ENCODE assay signal across 12 cellular contexts in genomic region chr11:17985517-17985916, GRCh38. TPM values are rescaled to one million over a fixed set of nuclear protein-coding genes. Genes with fewer than 3 reads are reported as not detected.
A peak's percentile ranks its signal among the peaks of the same experiment; 100 is the strongest.
DNase-seq lines count a peak whose midpoint lies in the region; ATAC-seq and TF ChIP-seq lines count a peak whose summit lies in the region.
"Had no signal": no experiment of that assay in that cellular context is flagged by ENCODE, and none has a peak within 500 bp of the region (broad histone marks: within the 10 kb centered on the region; RNA-seq: fewer than 3 reads in every experiment).

No MANE protein-coding gene starts in this region.

- no peak overlapping the region for H3K27ac Mint-ChIP-seq in activated naive CD8-positive, alpha-beta T cell treated with anti-CD3 and anti-CD28 coated beads for 36 hours
- H3K27ac Mint-ChIP-seq: activated B cell treated with CpG ODN at 0.5 μM for 24 hours had no signal

- 77 to 85% methylated on average over 1 of the region's 1 CpG for WGBS in GM23248 (ENCODE audit: low coverage in 1 of 2, low lambda C conversion rate in 2 of 2, missing lambda C conversion rate in 2 of 2), 2 experiments

- peaks cover 18% of the 10 kb centered on the region for H3K4me1 ChIP-seq in GM23248 (ENCODE audit: insufficient read depth)

- H3F3A ChIP-seq in GM23248 (ENCODE audit: insufficient read depth): peaks cover 29% of the 10 kb centered on the region

- no peaks in the 10 kb centered on the region for H4K20me1 ChIP-seq in GM23248 (ENCODE audit: insufficient read depth)

- no peaks in the 10 kb centered on the region for H3K27me3 Mint-ChIP-seq in activated naive CD8-positive, alpha-beta T cell treated with anti-CD3 and anti-CD28 coated beads for 36 hours
- H3K27me3 Mint-ChIP-seq: activated B cell treated with CpG ODN at 0.5 μM for 24 hours had no signal

- H3K27ac ChIP-seq in GM23248: peak overlapping the region; percentile 73

- no peak overlapping the region for H3K4me3 Mint-ChIP-seq in activated naive CD8-positive, alpha-beta T cell treated with anti-CD3 and anti-CD28 coated beads for 36 hours
- H3K4me3 Mint-ChIP-seq: activated B cell treated with CpG ODN at 0.5 μM for 24 hours had no signal

- in situ Hi-C loops in GM23248 (cut with MboI): no loop called here

- H3K36me3 Mint-ChIP-seq in activated naive CD8-positive, alpha-beta T cell treated with anti-CD3 and anti-CD28 coated beads for 36 hours: peaks cover 28% of the 10 kb centered on the region

- no peaks in the 10 kb centered on the region for H3K9me3 ChIP-seq in GM23248 (ENCODE audit: low read depth)
- H3K9me3 ChIP-seq: Caco-2 had no signal

- no peaks in the 10 kb centered on the region for H3K79me2 ChIP-seq in GM23248 (ENCODE audit: insufficient read depth)

- H3K4me3 ChIP-seq in GM23248: no peak overlapping the region
- H3K4me3 ChIP-seq: K562 had no signal

- no peaks in the 10 kb centered on the region for H3K9me2 ChIP-seq in GM23248 (ENCODE audit: insufficient read depth)

- H3K36me3 ChIP-seq in GM23248 (ENCODE audit: low read depth): no peaks in the 10 kb centered on the region

- H3K4me1 Mint-ChIP-seq in activated naive CD8-positive, alpha-beta T cell treated with anti-CD3 and anti-CD28 coated beads for 36 hours: no peaks in the 10 kb centered on the region
- H3K4me1 Mint-ChIP-seq: activated B cell treated with CpG ODN at 0.5 μM for 24 hours had no signal

- peak overlapping the region; percentile 18 for H3K4me2 ChIP-seq in GM23248 (ENCODE audit: unreplicated experiment)

- H3K9me3 Mint-ChIP-seq in activated naive CD8-positive, alpha-beta T cell treated with anti-CD3 and anti-CD28 coated beads for 36 hours: no peaks in the 10 kb centered on the region
- H3K9me3 Mint-ChIP-seq: activated B cell treated with CpG ODN at 0.5 μM for 24 hours had no signal

- DNase-seq in GM23248 (peak; percentile 55), fibroblast of the conjunctiva (ENCODE audit: low read depth) (peak; percentile 12), sciatic nerve (ENCODE audit: low spot score) (no peak), NCI-H1436 (lab: John Stamatoyannopoulos, UW) (no peak), hippocampal formation (lab: John Stamatoyannopoulos, UW) (no peak)
- no peak for DNase-seq in activated CD4-positive, alpha-beta T cell treated with anti-CD3 and anti-CD28 coated beads, Interleukin-2, amount 50 U/mL, for 1 hour
- no peak for DNase-seq in activated naive CD8-positive, alpha-beta T cell treated with anti-CD3 and anti-CD28 coated beads for 36 hours
- DNase-seq: activated B cell treated with CpG ODN at 0.5 μM for 24 hours, Caco-2, nucleus accumbens had no signal

- peak overlapping the region; percentile 47 for H3K9ac ChIP-seq in GM23248

- ATAC-seq in SK-N-SH treated with all-trans-retinoic acid at 6 μM for 48 hours (peak; percentile 77), sciatic nerve (peak; percentile 56)
- ATAC-seq: K562 had no signal

- intact Hi-C loops in sciatic nerve (cut with DNase I): no loop called here

- H3K27me3 ChIP-seq in GM23248 (replicated peaks; ENCODE audit: insufficient read depth): no peaks in the 10 kb centered on the region

- H2AFZ ChIP-seq in GM23248: peak overlapping the region; percentile 9; the same call in 1 of the 2 replicates

TF ChIP-seq in SK-N-SH treated with all-trans-retinoic acid at 6 μM for 48 hours, 23 proteins besides CTCF, POLR2A, EP300 and RAD21:
- TF ChIP-seq ARNTL (CRISPR knock-in tag; IDR thresholded peaks at IDR 0.05; ENCODE audit: borderline replicate concordance, low read depth) (no peak), PATZ1 (CRISPR knock-in tag; IDR thresholded peaks at IDR 0.05; ENCODE audit: borderline replicate concordance) (no peak), SNAI2 (CRISPR knock-in tag; IDR thresholded peaks at IDR 0.05) (no peak), ZFP3 (CRISPR knock-in tag; IDR thresholded peaks at IDR 0.05) (no peak), ESRRG (CRISPR knock-in tag; IDR thresholded peaks at IDR 0.05) (no peak), CSDC2 (CRISPR knock-in tag; IDR thresholded peaks at IDR 0.05) (no peak), TOX (CRISPR knock-in tag; IDR thresholded peaks at IDR 0.05; ENCODE audit: borderline replicate concordance) (no peak), PPARA (CRISPR knock-in tag; IDR thresholded peaks at IDR 0.05; ENCODE audit: borderline replicate concordance) (no peak), ZNF8 (CRISPR knock-in tag; IDR thresholded peaks at IDR 0.05) (no peak), BACH2 (CRISPR knock-in tag; IDR thresholded peaks at IDR 0.05; ENCODE audit: borderline replicate concordance) (no peak), CSRNP3 (CRISPR knock-in tag; IDR thresholded peaks at IDR 0.05) (no peak)

RNA-seq across cellular contexts. Expression of gene SERGEF, which starts 27.3 kb away (rescaled TPM):
- 16.8 and 18.3 TPM in 2 replicates for total RNA-seq in GM23248 (2014; rRNA removed; shearing (Covaris generic))
- 16.7 and 23.2 TPM in 2 replicates for polyA plus RNA-seq in GM23248 (2016; fragmentation: Nextera tagmentation; extraction: Ambion mirVana)
- total RNA-seq in sciatic nerve: 44.1 TPM
- total RNA-seq in activated naive CD8-positive, alpha-beta T cell treated with anti-CD3 and anti-CD28 coated beads for 36 hours: 10 to 100 TPM; 37.0 to 38.0 TPM

Comparison
In these comparisons a context has a peak if more than half of its experiments do, and no peak if none do; other contexts are left out.
1. DNase-seq: peak in GM23248 (single experiment) and fibroblast of the conjunctiva (single experiment); none in sciatic nerve (single experiment), NCI-H1436 (single experiment), hippocampal formation (0 of 2), activated CD4-positive, alpha-beta T cell treated with anti-CD3 and anti-CD28 coated beads, Interleukin-2, amount 50 U/mL, for 1 hour (single experiment) and activated naive CD8-positive, alpha-beta T cell treated with anti-CD3 and anti-CD28 coated beads for 36 hours (single experiment).